8 cellular contexts compared by ENCODE assay signal in genomic region chr16:1929105-1929504, GRCh38. TPM values are rescaled to one million over a fixed set of nuclear protein-coding genes. Genes with fewer than 3 reads are reported as not detected.
DNase-seq lines count a peak whose midpoint lies in the region; ATAC-seq and TF ChIP-seq lines count a peak whose summit lies in the region.

No MANE protein-coding gene starts in this region.

- peak overlapping the region in 3 of 5 donors; percentile 53 to 73 (median 72) for H3K9ac ChIP-seq in subcutaneous abdominal adipose tissue (ENCODE audit: low read length in 5 of 5)

- intact Hi-C loops in Right ventricle myocardium inferior (cut with DNase I) (loop anchor here (1.0 kb wide), 1 partner anchor 66 kb away; no protein-coding TSS in a partner anchor), cardiac septum (cut with DNase I) (no loop called here)

- TF ChIP-seq CTCF in astrocyte of the cerebellum (IDR thresholded peaks at IDR 0.05; ENCODE audit: low read depth, low read length, missing control alignments): no peak

- no peak overlapping the region for H3K27ac ChIP-seq in subcutaneous abdominal adipose tissue (ENCODE audit: low read depth, low read length)

- DNase-seq in Right ventricle myocardium inferior (ENCODE audit: missing footprints) (no peak), cardiac septum (ENCODE audit: low spot score) (no peak), NCI-H1105 treated with DMSO at 0.1 percent for 48 hours (lab: John Stamatoyannopoulos, UW) (peak; percentile 35), astrocyte of the cerebellum (ENCODE audit: low read depth) (no peak), kidney tubule cell (ENCODE audit: low spot score) (peak; percentile 30), NCI-H510A (lab: John Stamatoyannopoulos, UW) (no peak)

- peak; percentile 65 for ATAC-seq in Right ventricle myocardium inferior
- no peak for ATAC-seq in GM21528 (IDR thresholded peaks at IDR 0.05; ENCODE audit: low FRiP score, unreplicated experiment)

- H3K4me3 ChIP-seq in astrocyte of the cerebellum (ENCODE audit: low read depth, low read length) (peak overlapping the region; percentile 45), subcutaneous abdominal adipose tissue (ENCODE audit: low read depth in 1 of 5, low read length in 5 of 5) (peak overlapping the region; percentile 57 to 70 (median 61))

- H3K27me3 ChIP-seq in subcutaneous abdominal adipose tissue (ENCODE audit: control insufficient read depth in 5 of 5, insufficient read depth in 4 of 5, low read length in 5 of 5): peaks cover 7 to 16% (median 10%) of the 10 kb centered on the region in 5 donors

- H3K36me3 ChIP-seq in subcutaneous abdominal adipose tissue (ENCODE audit: control insufficient read depth in 5 of 5, insufficient read depth in 5 of 5, low read length in 5 of 5): no peaks in the 10 kb centered on the region

- H3K4me1 ChIP-seq in subcutaneous abdominal adipose tissue (ENCODE audit: control insufficient read depth in 5 of 5, insufficient read depth in 5 of 5, low read length in 5 of 5): peaks cover 0 to 8% (median 8%) of the 10 kb centered on the region in 5 donors

- H3K9me3 ChIP-seq in subcutaneous abdominal adipose tissue (ENCODE audit: control insufficient read depth in 5 of 5, low read length in 5 of 5): no peaks in the 10 kb centered on the region

- in situ Hi-C loops in astrocyte of the cerebellum (cut with HindIII; ENCODE audit: low sequenced_read_pairs): loop anchor here (5.0 kb wide), 1 partner anchor 77 kb away; no protein-coding TSS in a partner anchor

RNA-seq across cellular contexts. Expression of gene HS3ST6, which starts 10.9 kb away (rescaled TPM):
- total RNA-seq in Right ventricle myocardium inferior: not detected
- total RNA-seq in cardiac septum: not detected

RNA-seq across cellular contexts. Expression of gene MSRB1, which starts 13.9 kb away (rescaled TPM):
- total RNA-seq in Right ventricle myocardium inferior (25.3 TPM), cardiac septum (39.2 TPM)

RNA-seq across cellular contexts. Expression of gene RPL3L, which starts 25.4 kb away (rescaled TPM):
- total RNA-seq in Right ventricle myocardium inferior (271 TPM), cardiac septum (202 TPM)

RNA-seq across cellular contexts. Expression of gene NDUFB10, which starts 30.2 kb away (rescaled TPM):
- 737 TPM for total RNA-seq in Right ventricle myocardium inferior
- 390 TPM for total RNA-seq in cardiac septum

RNA-seq across cellular contexts. Expression of gene RPS2, which starts 35.5 kb away (rescaled TPM):
- total RNA-seq in Right ventricle myocardium inferior: 907 TPM
- total RNA-seq in cardiac septum: 702 TPM

Comparison
In these comparisons a context has a peak if more than half of its experiments do, and no peak if none do; other contexts are left out.
1. DNase-seq: peak in NCI-H1105 treated with DMSO at 0.1 percent for 48 hours (single experiment) and kidney tubule cell (single experiment); none in Right ventricle myocardium inferior (single experiment), cardiac septum (single experiment), astrocyte of the cerebellum (single experiment) and NCI-H510A (single experiment).